In genomic region chr10:47283848-47284247, GRCh38 we compare ENCODE assay signal across 23 cellular contexts. TPM values are rescaled to one million over a fixed set of nuclear protein-coding genes. Genes with fewer than 3 reads are reported as not detected.
DNase-seq lines count a peak whose midpoint lies in the region; ATAC-seq and TF ChIP-seq lines count a peak whose summit lies in the region.
"Had no signal": no experiment of that assay in that cellular context is flagged by ENCODE, and none has a peak within 500 bp of the region (broad histone marks: within the 10 kb centered on the region; RNA-seq: fewer than 3 reads in every experiment).

No MANE protein-coding gene starts in this region.

- H3K36me3 ChIP-seq in neutrophil = no peaks in the 10 kb centered on the region
- H3K36me3 ChIP-seq in gastrocnemius medialis = no peaks in the 10 kb centered on the region

- DNase-seq in activated CD8-positive, alpha-beta memory T cell treated with anti-CD3 and anti-CD28 coated beads for 24 hours = peak; percentile 50
- no peak for DNase-seq in activated CD8-positive, alpha-beta memory T cell treated with anti-CD3 and anti-CD28 coated beads, Interleukin-2, amount 50 U/mL, for 4 hours
- peak; percentile 27 for DNase-seq in activated effector memory CD4-positive, alpha-beta T cell treated with anti-CD3 and anti-CD28 coated beads, Interleukin-2, amount 50 U/mL, for 16 hours
- no peak for DNase-seq in activated effector memory CD4-positive, alpha-beta T cell treated with Interleukin-2 at 50 U/mL for 16 hours
- DNase-seq in mesenteric fat pad (ENCODE audit: low spot score) = peak; percentile 71
- no peak for DNase-seq in UCSD-AML1 (lab: John Stamatoyannopoulos, UW; ENCODE audit: unreplicated experiment)
- no peak for DNase-seq in gastrocnemius medialis
- DNase-seq: C1 segment of cervical spinal cord; Calu3; CD4-positive, alpha-beta memory T cell; COR-L47; DMS53; DMS79 treated with DMSO at 0.1 percent for 48 hours; GF-D8; GM23248; H7; HCEC 1CT had no signal

- no peak for TF ChIP-seq POLR2A in gastrocnemius medialis (IDR thresholded peaks at IDR 0.05)

- H3K27me3 ChIP-seq in neutrophil (no peaks in the 10 kb centered on the region), gastrocnemius medialis (no peaks in the 10 kb centered on the region)

- intact Hi-C loops in gastrocnemius medialis (cut with DNase I; ENCODE audit: low total_unique reads) = no loop called here

- TF ChIP-seq CTCF in neutrophil (IDR thresholded peaks at IDR 0.05) (no peak), gastrocnemius medialis (IDR thresholded peaks at IDR 0.05 in 4 of 5, conservative IDR thresholded peaks at IDR 0.05 in 1 of 5) (no peak)

- ATAC-seq in gastrocnemius medialis = no peak

- H3K4me1 ChIP-seq in neutrophil (ENCODE audit: control insufficient read depth in 1 of 2, insufficient read depth in 1 of 2, low read depth in 1 of 2, low read length in 1 of 2) = peaks cover 17% of the 10 kb centered on the region in 2 experiments
- no peaks in the 10 kb centered on the region for H3K4me1 ChIP-seq in gastrocnemius medialis

- in situ Hi-C loops in gastrocnemius medialis (cut with MboI; ENCODE audit: low sequenced_read_pairs in 4 of 4) = no loop called here

- no peaks in the 10 kb centered on the region for H3K9me3 ChIP-seq in neutrophil
- H3K9me3 ChIP-seq in gastrocnemius medialis = no peaks in the 10 kb centered on the region

- peak overlapping the region; percentile 5 for H3K27ac ChIP-seq in neutrophil
- H3K27ac ChIP-seq in gastrocnemius medialis = no peak overlapping the region
- H3K27ac ChIP-seq: GM23248 had no signal

- H3K4me3 ChIP-seq in neutrophil (ENCODE audit: low read depth in 1 of 2, low read length in 1 of 2) = no peak overlapping the region
- H3K4me3 ChIP-seq in gastrocnemius medialis = no peak overlapping the region
- H3K4me3 ChIP-seq: GM23248 had no signal

RNA-seq across cellular contexts. Expression of gene GDF10, which starts 16.1 kb away (rescaled TPM):
- total RNA-seq in mesenteric fat pad = 0.26 TPM
- total RNA-seq in gastrocnemius medialis = under 1 TPM; 0.20 to 0.72 (median 0.36) TPM
- total RNA-seq: A172, Calu3, G401, H7 had no signal

RNA-seq across cellular contexts. Expression of gene GDF2, which starts 38.4 kb away (rescaled TPM):
- total RNA-seq in mesenteric fat pad (not detected), gastrocnemius medialis (not detected)
- total RNA-seq: A172; A673; Calu3; CD4-positive, alpha-beta memory T cell; Daoy; G401; GM23248; H1; H7 had no signal

Comparison
In these comparisons a context has a peak if more than half of its experiments do, and no peak if none do; other contexts are left out.
1. DNase-seq: peak in activated CD8-positive, alpha-beta memory T cell treated with anti-CD3 and anti-CD28 coated beads for 24 hours (single experiment), activated effector memory CD4-positive, alpha-beta T cell treated with anti-CD3 and anti-CD28 coated beads, Interleukin-2, amount 50 U/mL, for 16 hours (single experiment) and mesenteric fat pad (single experiment); none in activated CD8-positive, alpha-beta memory T cell treated with anti-CD3 and anti-CD28 coated beads, Interleukin-2, amount 50 U/mL, for 4 hours (single experiment), activated effector memory CD4-positive, alpha-beta T cell treated with Interleukin-2 at 50 U/mL for 16 hours (single experiment), UCSD-AML1 (single experiment) and gastrocnemius medialis (0 of 2).